In the genomic region with DNA sequence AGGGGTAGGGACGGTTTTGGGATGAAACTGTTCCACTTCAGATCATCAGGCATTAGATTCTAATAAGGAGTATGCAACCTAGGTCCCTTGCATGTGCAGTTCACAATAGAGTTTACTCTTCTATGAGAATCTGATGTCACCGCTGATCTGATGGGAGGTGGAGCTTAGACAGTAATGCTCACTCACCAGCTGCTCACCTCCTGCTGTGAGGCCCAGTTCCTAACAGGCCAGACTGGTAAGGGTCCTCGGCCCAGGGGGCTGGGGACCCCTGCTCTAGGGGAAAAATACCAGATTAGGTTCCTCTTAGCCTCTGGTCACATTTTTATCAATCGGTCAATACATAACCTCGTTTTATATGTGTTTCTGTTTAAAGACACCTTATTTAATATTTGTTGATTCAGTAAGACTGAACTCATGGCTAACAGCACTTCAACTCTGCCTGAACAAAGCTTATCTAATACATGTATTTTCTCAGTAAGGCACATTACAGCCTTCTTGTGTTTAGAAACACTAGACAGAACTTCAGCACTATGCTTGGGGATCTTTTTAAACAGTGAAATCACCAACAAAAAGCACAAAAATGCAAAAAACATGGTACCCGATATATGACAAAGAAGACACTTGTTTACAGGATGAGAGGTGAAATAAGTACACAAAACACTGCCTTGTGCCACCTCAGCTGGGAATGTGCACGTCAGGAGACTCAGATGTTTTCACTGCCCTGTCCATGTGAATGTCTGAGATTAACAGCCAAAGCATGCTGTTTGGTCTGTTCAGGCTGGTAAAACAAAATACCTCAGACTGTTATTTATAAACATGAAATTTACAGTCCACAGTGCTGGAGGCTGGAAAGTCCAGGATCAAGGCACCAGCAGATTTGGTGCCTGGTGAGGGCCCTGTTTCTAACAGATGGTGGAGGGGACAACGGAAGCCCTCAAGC, we compare ENCODE assay signal across 15 cellular contexts.
DNase-seq lines count a peak whose midpoint lies in the region; ATAC-seq, FAIRE-seq and TF ChIP-seq lines count a peak whose summit lies in the region.
"Had no signal": no experiment of that assay in that cellular context is flagged by ENCODE, and none has a peak within 500 bp of the region (broad histone marks: within the 10 kb centered on the region; RNA-seq: fewer than 3 reads in every experiment).

No MANE protein-coding gene starts in this region.

- H3K4me1 ChIP-seq in IMR-90 (ENCODE audit: control insufficient read depth, insufficient read depth, low read length) (peaks cover 4% of the 10 kb centered on the region; the same call in 1 of the 2 replicates), esophagus muscularis mucosa (peaks cover 0 to 14% (median 6%) of the 10 kb centered on the region in 4 donors)
- H3K4me1 ChIP-seq: foreskin keratinocyte, uterus had no signal

- H3K36me3 ChIP-seq in IMR-90 (ENCODE audit: control insufficient read depth, insufficient read depth, low read length), result no peaks in the 10 kb centered on the region
- no peaks in the 10 kb centered on the region for H3K36me3 ChIP-seq in esophagus muscularis mucosa
- H3K36me3 ChIP-seq: uterus had no signal

- no peak overlapping the region for H2AK5ac ChIP-seq in IMR-90 (ENCODE audit: low read depth, low read length)

- WGBS in IMR-90 (ENCODE audit: extremely low coverage in 2 of 2, insufficient read length in 1 of 2), 2 experiments, result no CpG with 5 or more reads among the region's 8 CpGs
- 80% methylated on average over 8 of the region's 8 CpGs for WGBS in esophagus muscularis mucosa

- H3K27ac ChIP-seq in IMR-90 (ENCODE audit: insufficient read depth, low read length) (no peak overlapping the region), esophagus muscularis mucosa (replicated peaks in 1 of 4) (no peak overlapping the region)
- H3K27ac ChIP-seq: C4-2B, foreskin keratinocyte, uterus had no signal

- CTCF ChIA-PET in IMR-90 (lab: Yijun Ruan, JAX), result interaction anchor here (0.8 kb wide), 1 partner anchor 68 kb away, joined by 5 read pairs; no protein-coding TSS in a partner anchor

- H3K4ac ChIP-seq in IMR-90 (ENCODE audit: low read depth, low read length), result no peak overlapping the region

- H4K91ac ChIP-seq in IMR-90 (ENCODE audit: insufficient read depth, low read depth, low read length), result no peak overlapping the region

- H4K5ac ChIP-seq in IMR-90 (ENCODE audit: low read depth, low read length), result no peak overlapping the region

- H4K20me1 ChIP-seq in IMR-90 (ENCODE audit: insufficient read depth, low read length), result peaks cover 14% of the 10 kb centered on the region

- no peaks in the 10 kb centered on the region; the same call in 1 of the 2 replicates for H3K9me1 ChIP-seq in IMR-90 (ENCODE audit: insufficient read depth, low read length)

- no peak overlapping the region for H2BK5ac ChIP-seq in IMR-90 (ENCODE audit: low read depth, low read length, poor library complexity, severe bottlenecking)

- no peak overlapping the region for H4K8ac ChIP-seq in IMR-90 (ENCODE audit: low read depth in 2 of 2, low read length in 2 of 2)

- TF ChIP-seq CTCF in IMR-90 (conservative IDR thresholded peaks at IDR 0.05; ENCODE audit: low read depth, low read length), result no peak
- no peak for TF ChIP-seq CTCF in esophagus muscularis mucosa (IDR thresholded peaks at IDR 0.05)

- no peak overlapping the region for H3K23ac ChIP-seq in IMR-90 (ENCODE audit: low read depth, low read length)

- dilution Hi-C loops in IMR-90 (cut with HindIII; ENCODE audit: low sequenced_read_pairs, unreplicated experiment), result no loop called here

- TF ChIP-seq RAD21 in IMR-90 (IDR thresholded peaks at IDR 0.05; ENCODE audit: low read length), result no peak

- no peak overlapping the region for H3K14ac ChIP-seq in IMR-90 (replicated peaks; ENCODE audit: low read depth, low read length)

- H3K4me3 ChIP-seq in IMR-90 (ENCODE audit: insufficient read depth, low read depth, low read length), result no peak overlapping the region
- H3K4me3 ChIP-seq in esophagus muscularis mucosa, result no peak overlapping the region
- H3K4me3 ChIP-seq: uterus had no signal

- FAIRE-seq in RCC 7860 (lab: Jason Lieb, UNC), result no peak
- FAIRE-seq: islet of Langerhans had no signal

- ATAC-seq in IMR-90 (ENCODE audit: low read depth), result peak; percentile 70
- ATAC-seq in left ventricle myocardium superior, result peak; percentile 67
- peak; percentile 16 for ATAC-seq in sciatic nerve
- ATAC-seq in HG02938 (IDR thresholded peaks at IDR 0.05; ENCODE audit: unreplicated experiment), result no peak
- ATAC-seq: foreskin keratinocyte; stimulated activated naive B cell treated with anti-CD40 and anti-IgM and Interleukin-4, amounts not matched to agents 10 μg/mL and 1 μg/mL and 100 μg/mL, for 72 hours had no signal

- H3K56ac ChIP-seq in IMR-90 (ENCODE audit: extremely low read depth, insufficient read depth, low read length), result no peak overlapping the region

- POLR2A ChIA-PET in IMR-90 (lab: Charles Lee; ENCODE audit: unreplicated experiment), result interaction anchor here (0.6 kb wide), 1 partner anchor 256 kb away, joined by 3 read pairs; no protein-coding TSS in a partner anchor

- H2AFZ ChIP-seq in IMR-90 (replicated peaks; ENCODE audit: low read length, poor library complexity), result no peak overlapping the region

- intact Hi-C loops in IMR-90 (cut with micrococcal nuclease), result no loop called here
- intact Hi-C loops in left ventricle myocardium superior (cut with micrococcal nuclease), result no loop called here
- intact Hi-C loops in sciatic nerve (cut with DNase I), result no loop called here
- intact Hi-C loops in esophagus muscularis mucosa (cut with DNase I), result loop anchor here (5.0 kb wide), 1 partner anchor 39 kb away; no protein-coding TSS in a partner anchor

- BruUV-seq in IMR-90 (replicated peaks; lab: Mats Ljungman, UMichigan), result no TSS peak

- no peak overlapping the region for H2AK9ac ChIP-seq in IMR-90 (replicated peaks; ENCODE audit: low read depth, low read length, poor library complexity)

- in situ Hi-C loops in IMR-90 (cut with MboI; ENCODE audit: low sequenced_read_pairs), result no loop called here
- in situ Hi-C loops in SK-MEL-5 (cut with HindIII; ENCODE audit: low pct_unique_long_range_greater_than_20kb, low sequenced_read_pairs), result no loop called here

- TF ChIP-seq EP300 in esophagus muscularis mucosa (IDR thresholded peaks at IDR 0.05), result no peak

- no peak overlapping the region for H3K4me2 ChIP-seq in IMR-90 (ENCODE audit: low read depth, low read length)

- no peak overlapping the region for H2BK20ac ChIP-seq in IMR-90 (ENCODE audit: low read depth, low read length)

- H3K18ac ChIP-seq in IMR-90 (ENCODE audit: low read depth, low read length), result no peak overlapping the region

- TF ChIP-seq POLR2A in IMR-90 (IDR thresholded peaks at IDR 0.05; ENCODE audit: low read depth, low read length) (no peak), esophagus muscularis mucosa (IDR thresholded peaks at IDR 0.05; ENCODE audit: low read depth) (no peak)

- no peaks in the 10 kb centered on the region for H3K27me3 ChIP-seq in IMR-90 (ENCODE audit: control insufficient read depth, insufficient read depth, low read length)
- H3K27me3 ChIP-seq in esophagus muscularis mucosa, result no peaks in the 10 kb centered on the region
- H3K27me3 ChIP-seq: uterus had no signal

- no peak overlapping the region for H2BK15ac ChIP-seq in IMR-90 (ENCODE audit: low read depth, low read length)

- H3K79me1 ChIP-seq in IMR-90 (ENCODE audit: low read depth in 1 of 2, low read length in 2 of 2), result peaks cover 7 to 22% of the 10 kb centered on the region in 2 experiments; a peak in 3 of 4 replicates

- H3K9ac ChIP-seq in IMR-90 (ENCODE audit: low read depth, low read length), result no peak overlapping the region

- peak; percentile 13 for DNase-seq in IMR-90
- DNase-seq in SK-MEL-5 (ENCODE audit: low read depth, low spot score), result peak; percentile 60
- no peak for DNase-seq in left ventricle myocardium superior
- DNase-seq in sciatic nerve (ENCODE audit: low spot score), result no peak
- DNase-seq in RCC 7860 (ENCODE audit: low spot score), result no peak
- DNase-seq in esophagus muscularis mucosa (ENCODE audit: extremely low spot score), result no peak
- DNase-seq: activated CD4-positive, alpha-beta T cell treated with anti-CD3 and anti-CD28 coated beads, Interleukin-2, amount 50 U/mL, for 4 hours; effector CD8-positive, alpha-beta T cell; NCI-H345; stimulated activated naive B cell treated with anti-CD40 and anti-IgM and Interleukin-4, amounts not matched to agents 10 μg/mL and 1 μg/mL and 100 μg/mL, for 72 hours; uterus had no signal

- no peak overlapping the region for H2BK120ac ChIP-seq in IMR-90 (ENCODE audit: low read depth, low read length)

- H3K9me3 ChIP-seq in IMR-90 (ENCODE audit: control insufficient read depth, insufficient read depth, low read length) (no peaks in the 10 kb centered on the region), esophagus muscularis mucosa (no peaks in the 10 kb centered on the region)
- H3K9me3 ChIP-seq: uterus had no signal

TF ChIP-seq in IMR-90, 13 proteins besides CTCF, POLR2A, EP300 and RAD21:
- TF ChIP-seq, protein P1, sequence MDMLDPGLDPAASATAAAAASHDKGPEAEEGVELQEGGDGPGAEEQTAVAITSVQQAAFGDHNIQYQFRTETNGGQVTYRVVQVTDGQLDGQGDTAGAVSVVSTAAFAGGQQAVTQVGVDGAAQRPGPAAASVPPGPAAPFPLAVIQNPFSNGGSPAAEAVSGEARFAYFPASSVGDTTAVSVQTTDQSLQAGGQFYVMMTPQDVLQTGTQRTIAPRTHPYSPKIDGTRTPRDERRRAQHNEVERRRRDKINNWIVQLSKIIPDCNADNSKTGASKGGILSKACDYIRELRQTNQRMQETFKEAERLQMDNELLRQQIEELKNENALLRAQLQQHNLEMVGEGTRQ (IDR thresholded peaks at IDR 0.05; ENCODE audit: low read depth, low read length), result no peak
- no peak for TF ChIP-seq MAFK (IDR thresholded peaks at IDR 0.05; ENCODE audit: low read depth, low read length)
- no peak for TF ChIP-seq MAZ (IDR thresholded peaks at IDR 0.05; ENCODE audit: borderline replicate concordance, low read depth, low read length)
- no peak for TF ChIP-seq RFX5 (IDR thresholded peaks at IDR 0.05; ENCODE audit: low read depth, low read length)
- TF ChIP-seq, protein P2, sequence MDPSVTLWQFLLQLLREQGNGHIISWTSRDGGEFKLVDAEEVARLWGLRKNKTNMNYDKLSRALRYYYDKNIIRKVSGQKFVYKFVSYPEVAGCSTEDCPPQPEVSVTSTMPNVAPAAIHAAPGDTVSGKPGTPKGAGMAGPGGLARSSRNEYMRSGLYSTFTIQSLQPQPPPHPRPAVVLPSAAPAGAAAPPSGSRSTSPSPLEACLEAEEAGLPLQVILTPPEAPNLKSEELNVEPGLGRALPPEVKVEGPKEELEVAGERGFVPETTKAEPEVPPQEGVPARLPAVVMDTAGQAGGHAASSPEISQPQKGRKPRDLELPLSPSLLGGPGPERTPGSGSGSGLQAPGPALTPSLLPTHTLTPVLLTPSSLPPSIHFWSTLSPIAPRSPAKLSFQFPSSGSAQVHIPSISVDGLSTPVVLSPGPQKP (IDR thresholded peaks at IDR 0.05; ENCODE audit: borderline replicate concordance, low read depth, low read length), result no peak
- no peak for TF ChIP-seq CEBPB (IDR thresholded peaks at IDR 0.05; ENCODE audit: low read depth, low read length)
- no peak for TF ChIP-seq RCOR1 (IDR thresholded peaks at IDR 0.05; ENCODE audit: insufficient replicate concordance, low read length)
- no peak for TF ChIP-seq BHLHE40 (IDR thresholded peaks at IDR 0.05; ENCODE audit: low read depth, low read length)
- TF ChIP-seq NFE2L2 (IDR thresholded peaks at IDR 0.05; ENCODE audit: low read depth, low read length), result no peak

Comparison
In these comparisons a context has a peak if more than half of its experiments do, and no peak if none do; other contexts are left out.
1. DNase-seq: peak in IMR-90 (single experiment) and SK-MEL-5 (single experiment); none in left ventricle myocardium superior (single experiment), sciatic nerve (single experiment), RCC 7860 (single experiment) and esophagus muscularis mucosa (single experiment).